19 cellular contexts compared by ENCODE assay signal in genomic region chr18:26483633-26484032, GRCh38.
DNase-seq lines count a peak whose midpoint lies in the region; ATAC-seq, FAIRE-seq and TF ChIP-seq lines count a peak whose summit lies in the region.
"Had no signal": no experiment of that assay in that cellular context is flagged by ENCODE, and none has a peak within 500 bp of the region (broad histone marks: within the 10 kb centered on the region; RNA-seq: fewer than 3 reads in every experiment).

No MANE protein-coding gene starts in this region.

- H3K27me3 ChIP-seq in PC-9 (ENCODE audit: insufficient read depth, low read depth) (no peaks in the 10 kb centered on the region), H1 (replicated peaks in 1 of 4; ENCODE audit: control insufficient read depth in 3 of 4, extremely low read depth in 1 of 4, insufficient read depth in 3 of 4, low read length in 3 of 4) (peaks cover 0 to 1% (median 0%) of the 10 kb centered on the region in 4 experiments; a peak in 1 of 7 replicates)
- H3K27me3 ChIP-seq: SJSA1 had no signal

- intact Hi-C loops in PC-9 (cut with micrococcal nuclease; ENCODE audit: unreplicated experiment): loop anchor here (5.0 to 10.0 kb wide), 2 partner anchors 174 to 179 kb away; no protein-coding TSS in a partner anchor

- TF ChIP-seq RAD21 in H1 (IDR thresholded peaks at IDR 0.05 in 1 of 2, conservative IDR thresholded peaks at IDR 0.05 in 1 of 2; ENCODE audit: low read depth in 2 of 2, low read length in 2 of 2): no peak

- no peak overlapping the region for H4K5ac ChIP-seq in H1 (ENCODE audit: insufficient read length, low read depth, low read length)

- H3K56ac ChIP-seq in H1 (replicated peaks; ENCODE audit: insufficient read length, low read depth, low read length): no peak overlapping the region

- peaks cover 41% of the 10 kb centered on the region for H3K79me2 ChIP-seq in PC-9 (ENCODE audit: low read depth)
- no peaks in the 10 kb centered on the region for H3K79me2 ChIP-seq in H1 (ENCODE audit: control insufficient read depth in 1 of 2, insufficient read depth in 2 of 2, low read length in 2 of 2)

- H4K20me1 ChIP-seq in PC-9 (ENCODE audit: insufficient read depth): no peaks in the 10 kb centered on the region
- no peaks in the 10 kb centered on the region for H4K20me1 ChIP-seq in H1 (replicated peaks in 1 of 2; ENCODE audit: control insufficient read depth in 1 of 2, insufficient read depth in 2 of 2, low read length in 2 of 2)

- 0 out of 2 replicates have a peak overlapping the region, but pooled peaks have one; percentile 61 for H2BK15ac ChIP-seq in H1 (ENCODE audit: low read length)

- H3K4me3 ChIP-seq in PC-9: no peak overlapping the region
- H3K4me3 ChIP-seq in H1 (ENCODE audit: extremely low read depth in 1 of 4, insufficient read depth in 2 of 4, low read depth in 3 of 4, low read length in 4 of 4): no peak overlapping the region
- H3K4me3 ChIP-seq: SJSA1 had no signal

- H3K4me2 ChIP-seq in PC-9 (peak overlapping the region; percentile 83; the same call in 1 of the 2 replicates), H1 (ENCODE audit: insufficient read depth in 1 of 2, low read depth in 2 of 2, low read length in 2 of 2) (no peak overlapping the region)
- H3K4me2 ChIP-seq: KMS-11 had no signal

- peak overlapping the region; percentile 69; the same call in 1 of the 2 replicates for H2BK12ac ChIP-seq in H1 (ENCODE audit: low read depth, low read length)

- H2AK5ac ChIP-seq in H1 (ENCODE audit: low read depth, low read length): peak overlapping the region; percentile 95

- no peak overlapping the region for H3K23ac ChIP-seq in H1 (ENCODE audit: insufficient read length)

- H3K23me2 ChIP-seq in H1 (ENCODE audit: low read depth, low read length): no peaks in the 10 kb centered on the region

- CTCF ChIA-PET in PC-9 (lab: Charles Lee): interaction anchor here (0.6 kb wide), 1 partner anchor 138 kb away, joined by 3 read pairs; no protein-coding TSS in a partner anchor
- CTCF ChIA-PET in H1 (lab: Charles Lee; ENCODE audit: partially characterized antibody): interaction anchor here (1.5 to 9.1 kb wide), 4 partner anchors 11 to 38 kb away, joined by 3 to 67 read pairs (median 6); no protein-coding TSS in a partner anchor

- no peak for TF ChIP-seq EP300 in H1 (IDR thresholded peaks at IDR 0.05; ENCODE audit: borderline replicate concordance in 1 of 2, low read depth in 2 of 2, low read length in 2 of 2)

- FAIRE-seq in H1 (lab: Jason Lieb, UNC): no peak
- FAIRE-seq: GM12891, HepG2 had no signal

- no peaks in the 10 kb centered on the region for H3K9me2 ChIP-seq in PC-9 (ENCODE audit: insufficient read depth)

- H2BK120ac ChIP-seq in H1 (replicated peaks; ENCODE audit: low read depth, low read length): peak overlapping the region; percentile 28

- H4K91ac ChIP-seq in H1 (replicated peaks; ENCODE audit: insufficient read length, low read length): peak overlapping the region; percentile 51

- no peak for TF ChIP-seq CTCF in PC-9 (conservative IDR thresholded peaks at IDR 0.05)
- no peak for TF ChIP-seq CTCF in H1 (IDR thresholded peaks at IDR 0.05; ENCODE audit: control extremely low read depth in 1 of 3, insufficient read depth in 1 of 3, low read depth in 1 of 3, low read length in 3 of 3)

- POLR2A ChIA-PET in PC-9 (lab: Charles Lee; ENCODE audit: unreplicated experiment) (no interaction called here), H1 (lab: Charles Lee; ENCODE audit: partially characterized antibody) (interaction anchor here (1.7 kb wide), 1 partner anchor 28 kb away, joined by 3 read pairs; no protein-coding TSS in a partner anchor)

- H3K27ac ChIP-seq in PC-9 (peak overlapping the region; percentile 99), H1 (ENCODE audit: low read depth, low read length) (no peak overlapping the region)
- H3K27ac ChIP-seq: KMS-11, SJSA1 had no signal

- H3K14ac ChIP-seq in H1 (ENCODE audit: insufficient read length): no peak overlapping the region

- H3K9ac ChIP-seq in H1 (replicated peaks in 1 of 4; ENCODE audit: extremely low read depth in 1 of 4, low read depth in 3 of 4, low read length in 3 of 4): no peak overlapping the region
- H3K9ac ChIP-seq: KMS-11 had no signal

- peaks cover 65% of the 10 kb centered on the region for H3F3A ChIP-seq in PC-9 (ENCODE audit: insufficient read depth, low read depth)

- TF ChIP-seq POLR2A in H1 (IDR thresholded peaks at IDR 0.05; ENCODE audit: control extremely low read depth in 1 of 2, low read depth in 2 of 2, low read length in 2 of 2): no peak

- H3K36me3 ChIP-seq in PC-9 (ENCODE audit: low read depth): no peaks in the 10 kb centered on the region
- H3K36me3 ChIP-seq in H1 (ENCODE audit: control insufficient read depth in 2 of 4, insufficient read depth in 4 of 4, low read length in 3 of 4): no peaks in the 10 kb centered on the region
- H3K36me3 ChIP-seq: SJSA1 had no signal

- no peak overlapping the region for H2AFZ ChIP-seq in PC-9
- no peak overlapping the region for H2AFZ ChIP-seq in H1 (ENCODE audit: low read length)

- WGBS in H1 (ENCODE audit: extremely low coverage in 1 of 2, insufficient coverage in 1 of 2, insufficient read length in 1 of 2, insufficient replicate concordance in 2 of 2, low coverage in 1 of 2, low lambda C conversion rate in 2 of 2, missing lambda C conversion rate in 1 of 2), 2 experiments: 84% methylated on average over 4 of the region's 4 CpGs; no CpG with 5 or more reads in 1 of the 2 experiments

- H3K4ac ChIP-seq in H1 (replicated peaks; ENCODE audit: insufficient read length, low read depth, low read length): peak overlapping the region; percentile 65

- no peak overlapping the region for H4K8ac ChIP-seq in H1 (ENCODE audit: extremely low read depth, insufficient read depth, low read length)

- BruUV-seq in PC-9 (replicated peaks; lab: Mats Ljungman, UMichigan): no TSS peak

- no peak overlapping the region for H3K18ac ChIP-seq in H1 (ENCODE audit: extremely low read depth, low read length)

- H3K4me1 ChIP-seq in PC-9 (replicated peaks; ENCODE audit: insufficient read depth) (peaks cover 95% of the 10 kb centered on the region), H1 (replicated peaks in 1 of 4; ENCODE audit: control insufficient read depth in 3 of 4, insufficient read depth in 4 of 4, low read length in 3 of 4) (peaks cover 9 to 23% (median 17%) of the 10 kb centered on the region in 4 experiments)

- H3K9me3 ChIP-seq in PC-9 (ENCODE audit: insufficient read depth, low read depth) (no peaks in the 10 kb centered on the region), H1 (ENCODE audit: insufficient read depth in 2 of 2, low read depth in 1 of 2, low read length in 1 of 2) (no peaks in the 10 kb centered on the region)
- H3K9me3 ChIP-seq: SJSA1 had no signal

- DNase-seq in SIG-M5 treated with dmso at 0.1 percent for 504 hours (lab: John Stamatoyannopoulos, UW; ENCODE audit: unreplicated experiment): peak; percentile 7
- DNase-seq in SIG-M5 (lab: John Stamatoyannopoulos, UW): no peak
- DNase-seq in PC-9: no peak
- DNase-seq in H1 (ENCODE audit: low read depth in 1 of 2, low spot score in 2 of 2): no peak
- DNase-seq in renal cortical epithelial cell (ENCODE audit: low read depth): peak; percentile 34
- no peak for DNase-seq in iPS-NIHi11 (ENCODE audit: low spot score)
- no peak for DNase-seq in NCI-H1436 treated with DMSO at 0.1 percent for 48 hours (lab: John Stamatoyannopoulos, UW)
- DNase-seq: 8988T, COR-L47, GDM1, GOT3, NCI-H1092 treated with DMSO at 0.1 percent for 48 hours, NCI-H2081 treated with DMSO at 0.1 percent for 48 hours, RPMI8226 had no signal

- H2BK20ac ChIP-seq in H1 (ENCODE audit: low read length): peak overlapping the region; percentile 9; the same call in 1 of the 2 replicates

- H3K79me1 ChIP-seq in H1 (ENCODE audit: low read depth, low read length): no peaks in the 10 kb centered on the region

- no peak overlapping the region for H2BK5ac ChIP-seq in H1 (ENCODE audit: low read depth, low read length)

- no peak for ATAC-seq in HG02588 (IDR thresholded peaks at IDR 0.05; ENCODE audit: unreplicated experiment)
- ATAC-seq: HepG2 had no signal

TF ChIP-seq in H1, 55 proteins besides CTCF, POLR2A, EP300 and RAD21:
- TF ChIP-seq SP4 (IDR thresholded peaks at IDR 0.05; ENCODE audit: low read length) (no peak), CTBP2 (IDR thresholded peaks at IDR 0.05; ENCODE audit: borderline replicate concordance, insufficient read depth, insufficient read length, low read length) (no peak), EZH2 (IDR thresholded peaks at IDR 0.05; ENCODE audit: low read depth, low read length, severe bottlenecking) (no peak), TEAD4 (IDR thresholded peaks at IDR 0.05; ENCODE audit: low read depth, low read length) (no peak), FOSL1 (IDR thresholded peaks at IDR 0.05; ENCODE audit: insufficient read depth, low read depth, low read length) (no peak), SIX5 (IDR thresholded peaks at IDR 0.05; ENCODE audit: low read depth, low read length) (no peak), JUN (IDR thresholded peaks at IDR 0.05; ENCODE audit: low read depth, low read length) (no peak), HDAC6 (IDR thresholded peaks at IDR 0.05; ENCODE audit: low read depth, low read length) (no peak), JUND (IDR thresholded peaks at IDR 0.05; ENCODE audit: low read length) (no peak)

Comparison
In these comparisons a context has a peak if more than half of its experiments do, and no peak if none do; other contexts are left out.
1. DNase-seq: peak in SIG-M5 treated with dmso at 0.1 percent for 504 hours (single experiment) and renal cortical epithelial cell (single experiment); none in SIG-M5 (single experiment), PC-9 (0 of 2), H1 (0 of 2), iPS-NIHi11 (single experiment) and NCI-H1436 treated with DMSO at 0.1 percent for 48 hours (single experiment).